In the genomic region with DNA sequence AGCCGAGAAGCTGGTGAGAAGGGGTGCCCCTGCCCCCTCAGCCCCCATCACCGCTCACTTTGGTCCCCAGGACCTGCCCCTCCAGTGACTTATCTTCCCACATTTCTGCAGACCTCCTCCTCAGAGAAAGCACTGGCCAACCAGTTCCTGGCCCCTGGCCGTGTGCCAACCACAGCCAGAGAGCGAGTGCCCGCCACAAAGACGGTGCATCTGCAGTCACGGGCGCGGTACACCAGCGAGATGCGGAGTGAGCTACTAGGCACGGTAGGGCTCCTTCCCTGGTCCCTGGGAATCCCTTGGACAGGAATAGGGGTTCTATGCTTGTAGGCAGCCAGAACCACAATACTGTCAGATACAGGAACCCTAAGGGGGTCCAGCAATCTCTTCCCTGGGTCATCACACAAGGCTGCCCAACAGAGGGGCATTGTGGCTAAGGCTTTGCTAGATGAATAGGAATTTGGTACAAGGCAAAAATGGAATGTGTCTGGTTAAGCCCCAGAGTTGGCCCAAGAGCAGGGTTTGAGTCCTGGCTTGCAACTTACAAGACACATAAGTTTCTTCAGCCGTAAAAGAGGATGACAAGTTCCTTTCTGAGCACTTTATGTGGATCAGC, we compare ENCODE assay signal across 8 cellular contexts. TPM values are rescaled to one million over a fixed set of nuclear protein-coding genes. Genes with fewer than 3 reads are reported as not detected.
DNase-seq lines count a peak whose midpoint lies in the region; ATAC-seq and TF ChIP-seq lines count a peak whose summit lies in the region.

No MANE protein-coding gene starts in this region.

- no peak for TF ChIP-seq POLR2A in Peyer's patch (IDR thresholded peaks at IDR 0.05)
- no peak for TF ChIP-seq POLR2A in esophagus muscularis mucosa (IDR thresholded peaks at IDR 0.05; ENCODE audit: low read depth)
- no peak for TF ChIP-seq POLR2A in gastrocnemius medialis (IDR thresholded peaks at IDR 0.05)
- no peak for TF ChIP-seq POLR2A in GM18505 (IDR thresholded peaks at IDR 0.05; ENCODE audit: borderline replicate concordance, extremely low read depth, insufficient read depth, insufficient read length)

- DNase-seq in GM12865 (ENCODE audit: low read depth) (peak; percentile 2), Peyer's patch (no peak), esophagus muscularis mucosa (ENCODE audit: extremely low spot score) (no peak), gastrocnemius medialis (no peak), EL (no peak), islet precursor cell (no peak)

- H3K27me3 ChIP-seq in Peyer's patch = no peaks in the 10 kb centered on the region
- no peaks in the 10 kb centered on the region for H3K27me3 ChIP-seq in esophagus muscularis mucosa
- H3K27me3 ChIP-seq in gastrocnemius medialis = no peaks in the 10 kb centered on the region

- ATAC-seq in gastrocnemius medialis (no peak), HG03025 (IDR thresholded peaks at IDR 0.05; ENCODE audit: low FRiP score, unreplicated experiment) (no peak), GM18505 (IDR thresholded peaks at IDR 0.05; ENCODE audit: unreplicated experiment) (no peak)

- H3K4me1 ChIP-seq in Peyer's patch (peaks cover 0 to 22% (median 5%) of the 10 kb centered on the region in 4 donors), esophagus muscularis mucosa (peaks cover 14 to 31% (median 23%) of the 10 kb centered on the region in 4 donors), gastrocnemius medialis (peaks cover 9 to 14% of the 10 kb centered on the region in 2 donors)

- H3K36me3 ChIP-seq in Peyer's patch = peaks cover 0 to 54% (median 0%) of the 10 kb centered on the region in 3 donors
- H3K36me3 ChIP-seq in esophagus muscularis mucosa = peaks cover 7 to 54% (median 53%) of the 10 kb centered on the region in 4 donors
- peaks cover 0 to 16% of the 10 kb centered on the region in 2 donors for H3K36me3 ChIP-seq in gastrocnemius medialis

- no peak for TF ChIP-seq EP300 in esophagus muscularis mucosa (IDR thresholded peaks at IDR 0.05)

- no peak for TF ChIP-seq CTCF in GM12865 (IDR thresholded peaks at IDR 0.05; ENCODE audit: insufficient read depth, low read depth, low read length, missing control alignments)
- TF ChIP-seq CTCF in Peyer's patch (IDR thresholded peaks at IDR 0.05) = no peak
- no peak for TF ChIP-seq CTCF in esophagus muscularis mucosa (IDR thresholded peaks at IDR 0.05)
- no peak for TF ChIP-seq CTCF in gastrocnemius medialis (IDR thresholded peaks at IDR 0.05 in 4 of 5, conservative IDR thresholded peaks at IDR 0.05 in 1 of 5)

- in situ Hi-C loops in gastrocnemius medialis (cut with MboI; ENCODE audit: low sequenced_read_pairs in 4 of 4) = no loop called here

- peak overlapping the region; percentile 73 for H3K4me3 ChIP-seq in GM12865 (ENCODE audit: low read depth, low read length)
- peak overlapping the region in 3 of 4 donors; percentile 64 to 78 (median 73) for H3K4me3 ChIP-seq in Peyer's patch
- peak overlapping the region; percentile 61 to 91 (median 72) for H3K4me3 ChIP-seq in esophagus muscularis mucosa
- peak overlapping the region; percentile 81 to 88 (median 84) for H3K4me3 ChIP-seq in gastrocnemius medialis

- H3K27ac ChIP-seq in Peyer's patch (peak overlapping the region in 2 of 4 donors; percentile 93 to 96), esophagus muscularis mucosa (replicated peaks in 1 of 4) (peak overlapping the region; percentile 83 to 95 (median 90)), gastrocnemius medialis (peak overlapping the region in 3 of 4 donors; percentile 85 to 91 (median 89))

- no peaks in the 10 kb centered on the region for H3K9me3 ChIP-seq in Peyer's patch
- no peaks in the 10 kb centered on the region for H3K9me3 ChIP-seq in esophagus muscularis mucosa
- no peaks in the 10 kb centered on the region for H3K9me3 ChIP-seq in gastrocnemius medialis

- 91% methylated on average over 12 of the region's 13 CpGs for WGBS in esophagus muscularis mucosa

- intact Hi-C loops in esophagus muscularis mucosa (cut with DNase I) (loop anchor here (10.0 kb wide), 1 partner anchor 141 kb away; the partner anchor contains the start of genes HAUS8 and MYO9B), gastrocnemius medialis (cut with DNase I; ENCODE audit: low total_unique reads) (loop anchor here (10.0 kb wide), 1 partner anchor 719 kb away; the partner anchor contains the start of gene CCDC124)

RNA-seq across cellular contexts. Expression of gene USE1, which starts 1.0 kb away (rescaled TPM):
- 10 to 100 TPM in 3 of 4 donors, 1 to 10 TPM in 1; 7.7 to 13.6 (median 11.2) TPM for total RNA-seq in Peyer's patch
- total RNA-seq in esophagus muscularis mucosa = 10 to 100 TPM; 20.7 to 26.2 (median 21.3) TPM
- 10 to 100 TPM; 14.1 to 39.9 (median 22.3) TPM for total RNA-seq in gastrocnemius medialis

RNA-seq across cellular contexts. Expression of gene OCEL1, which starts 9.9 kb away (rescaled TPM):
- 10 to 100 TPM in 3 of 4 donors, 1 to 10 TPM in 1; 8.3 to 38.5 (median 30.8) TPM for total RNA-seq in Peyer's patch
- total RNA-seq in esophagus muscularis mucosa = 10 to 100 TPM in 1 of 4 donors, 1 to 10 TPM in 3; 6.3 to 18.8 (median 7.8) TPM
- total RNA-seq in gastrocnemius medialis = 1 to 10 TPM; 3.3 to 5.8 (median 4.5) TPM

RNA-seq across cellular contexts. Expression of gene NR2F6, which starts 29.6 kb away (rescaled TPM):
- total RNA-seq in Peyer's patch (100 to 1,000 TPM in 3 of 4 donors, 10 to 100 TPM in 1; 42.1 to 217 (median 142) TPM), esophagus muscularis mucosa (10 to 100 TPM; 38.6 to 88.0 (median 61.2) TPM), gastrocnemius medialis (10 to 100 TPM; 64.9 to 95.8 (median 72.0) TPM)

RNA-seq across cellular contexts. Expression of gene USHBP1, which starts 48.4 kb away (rescaled TPM):
- total RNA-seq in Peyer's patch (10 to 100 TPM in 1 of 4 donors, 1 to 10 TPM in 3; 1.6 to 11.6 (median 2.5) TPM), esophagus muscularis mucosa (10 to 100 TPM in 1 of 4 donors, 1 to 10 TPM in 3; 2.2 to 12.0 (median 6.3) TPM), gastrocnemius medialis (1 to 10 TPM; 2.6 to 7.1 (median 4.1) TPM)

RNA-seq across cellular contexts. Expression of gene BABAM1, which starts 51.1 kb away (rescaled TPM):
- total RNA-seq in Peyer's patch = 100 to 1,000 TPM in 1 of 4 donors, 10 to 100 TPM in 3; 51.8 to 174 (median 59.2) TPM
- total RNA-seq in esophagus muscularis mucosa = 10 to 100 TPM; 72.2 to 92.3 (median 82.5) TPM
- total RNA-seq in gastrocnemius medialis = 100 to 1,000 TPM in 2 of 4 donors, 10 to 100 TPM in 2; 86.3 to 120 (median 99.4) TPM
